ENCODE assay signal across 18 cellular contexts in genomic region chr7:12954374-12954773, GRCh38.
DNase-seq lines count a peak whose midpoint lies in the region; ATAC-seq, FAIRE-seq and TF ChIP-seq lines count a peak whose summit lies in the region.
"Had no signal": no experiment of that assay in that cellular context is flagged by ENCODE, and none has a peak within 500 bp of the region (broad histone marks: within the 10 kb centered on the region; RNA-seq: fewer than 3 reads in every experiment).

No MANE protein-coding gene starts in this region.

- H2BK5ac ChIP-seq in trophoblast cell (ENCODE audit: low read depth, low read length, poor library complexity): no peak overlapping the region
- no peak overlapping the region for H2BK5ac ChIP-seq in H9 (ENCODE audit: insufficient read length, low read length)

- intact Hi-C loops in HepG2 (cut with micrococcal nuclease; ENCODE audit: unreplicated experiment): no loop called here
- intact Hi-C loops in right lobe of liver (cut with DNase I): no loop called here
- intact Hi-C loops in K562 (cut with micrococcal nuclease): loop anchor here (5.0 kb wide), 2 partner anchors 117 to 317 kb away; no protein-coding TSS in a partner anchor
- intact Hi-C loops in esophagus muscularis mucosa (cut with DNase I): no loop called here

- H3K36me3 ChIP-seq in HepG2 (replicated peaks in 1 of 2; ENCODE audit: control insufficient read depth in 1 of 2, insufficient read depth in 2 of 2, low read length in 2 of 2) (no peaks in the 10 kb centered on the region), right lobe of liver (no peaks in the 10 kb centered on the region), K562 (ENCODE audit: control insufficient read depth, insufficient read depth, low read length) (no peaks in the 10 kb centered on the region), trophoblast cell (ENCODE audit: control insufficient read depth in 1 of 2, insufficient read depth in 2 of 2, low read length in 2 of 2) (no peaks in the 10 kb centered on the region), esophagus muscularis mucosa (no peaks in the 10 kb centered on the region)

- H3K14ac ChIP-seq in trophoblast cell (ENCODE audit: low read length) (no peak overlapping the region), H9 (ENCODE audit: insufficient read depth, low read length) (no peak overlapping the region)

- BruUV-seq in HepG2 (replicated peaks; lab: Mats Ljungman, UMichigan) (no TSS peak), K562 (replicated peaks; lab: Mats Ljungman, UMichigan) (no TSS peak)

- no peak overlapping the region for H3K18ac ChIP-seq in trophoblast cell (ENCODE audit: low read length)
- no peak overlapping the region for H3K18ac ChIP-seq in H9 (ENCODE audit: insufficient read length, low read depth, low read length)

- H3K36me3 Mint-ChIP-seq in H9 (ENCODE audit: insufficient read depth in 1 of 3, low read depth in 3 of 3): no peaks in the 10 kb centered on the region
- H3K36me3 Mint-ChIP-seq: CD4-positive, alpha-beta memory T cell had no signal

- in situ Hi-C loops in HepG2 (cut with HindIII; ENCODE audit: extremely low pct_ligation_motif_present, low pct_unique_long_range_greater_than_20kb) (no loop called here), K562 (cut with MboI) (no loop called here)

- no peak for TF ChIP-seq RAD21 in HepG2 (CRISPR knock-in tag; IDR thresholded peaks at IDR 0.05)
- no peak for TF ChIP-seq RAD21 in K562 (CRISPR knock-in tag; conservative IDR thresholded peaks at IDR 0.05 in 1 of 2, IDR thresholded peaks at IDR 0.05 in 1 of 2)

- H3K4me1 ChIP-seq in HepG2 (ENCODE audit: insufficient read depth, low read length): peaks cover 5% of the 10 kb centered on the region
- H3K4me1 ChIP-seq in right lobe of liver: no peaks in the 10 kb centered on the region
- H3K4me1 ChIP-seq in K562 (replicated peaks in 1 of 2; ENCODE audit: control insufficient read depth in 2 of 2, insufficient read depth in 2 of 2, low read length in 2 of 2): peaks cover 0 to 13% of the 10 kb centered on the region in 2 experiments; a peak in 2 of 5 replicates
- H3K4me1 ChIP-seq in trophoblast cell (ENCODE audit: control insufficient read depth in 1 of 2, insufficient read depth in 2 of 2, low read length in 2 of 2): peaks cover 0 to 2% of the 10 kb centered on the region in 2 experiments
- no peaks in the 10 kb centered on the region for H3K4me1 ChIP-seq in esophagus muscularis mucosa
- no peaks in the 10 kb centered on the region for H3K4me1 ChIP-seq in H9 (ENCODE audit: insufficient read depth, low read length)

- H2BK120ac ChIP-seq in trophoblast cell (ENCODE audit: insufficient read depth, low read length, poor library complexity): peak overlapping the region; percentile 72
- no peak overlapping the region for H2BK120ac ChIP-seq in H9 (ENCODE audit: low read depth, low read length, poor library complexity, severe bottlenecking)

- H3K27ac ChIP-seq in HepG2 (ENCODE audit: extremely low read length, insufficient read depth, low read length): no peak overlapping the region
- no peak overlapping the region for H3K27ac ChIP-seq in right lobe of liver
- no peak overlapping the region for H3K27ac ChIP-seq in K562 (ENCODE audit: extremely low read depth, low read depth, low read length)
- H3K27ac ChIP-seq in trophoblast cell (ENCODE audit: low read depth, low read length): peak overlapping the region; percentile 64
- no peak overlapping the region for H3K27ac ChIP-seq in esophagus muscularis mucosa (replicated peaks in 1 of 4)
- H3K27ac ChIP-seq in H9 (ENCODE audit: insufficient read length, low read depth, low read length): no peak overlapping the region

- H3K23ac ChIP-seq in trophoblast cell (ENCODE audit: low read length) (no peak overlapping the region), H9 (ENCODE audit: insufficient read length, low read depth, low read length) (no peak overlapping the region)

- no peak overlapping the region for H4K8ac ChIP-seq in trophoblast cell (ENCODE audit: low read depth, low read length)
- no peak overlapping the region for H4K8ac ChIP-seq in H9 (replicated peaks; ENCODE audit: insufficient read length, low read depth, low read length)

- ATAC-seq in HepG2: no peak
- ATAC-seq in right lobe of liver: no peak
- ATAC-seq in K562: no peak
- ATAC-seq: HCT116 had no signal

- CTCF ChIA-PET in HepG2 (lab: Yijun Ruan, JAX; ENCODE audit: low intra/inter-chr PET ratio, low total read pairs): no interaction called here
- CTCF ChIA-PET in K562 (lab: Yijun Ruan, JAX; ENCODE audit: low intra/inter-chr PET ratio): no interaction called here

- H2BK12ac ChIP-seq in trophoblast cell (ENCODE audit: low read length) (no peak overlapping the region), H9 (ENCODE audit: insufficient read length, low read depth, low read length) (no peak overlapping the region)

- TF ChIP-seq EP300 in HepG2 (IDR thresholded peaks at IDR 0.05; ENCODE audit: low read depth in 2 of 2, low read length in 2 of 2): no peak
- TF ChIP-seq EP300 in HepG2 (CRISPR knock-in tag; IDR thresholded peaks at IDR 0.05; ENCODE audit: borderline replicate concordance): no peak
- no peak for TF ChIP-seq EP300 in K562 (IDR thresholded peaks at IDR 0.05; ENCODE audit: low read length)
- no peak for TF ChIP-seq EP300 in esophagus muscularis mucosa (IDR thresholded peaks at IDR 0.05)

- H3K79me2 ChIP-seq in HepG2 (ENCODE audit: insufficient read depth, low read length): no peaks in the 10 kb centered on the region
- no peaks in the 10 kb centered on the region for H3K79me2 ChIP-seq in K562 (ENCODE audit: control insufficient read depth, insufficient read depth, low read length)
- H3K79me2 ChIP-seq in trophoblast cell (ENCODE audit: control insufficient read depth, insufficient read depth, low read length, poor library complexity): no peaks in the 10 kb centered on the region
- H3K79me2 ChIP-seq in H9 (ENCODE audit: insufficient read depth, low read length): no peaks in the 10 kb centered on the region

- H3K9ac ChIP-seq in HepG2 (ENCODE audit: insufficient read depth, low read depth, low read length) (no peak overlapping the region), K562 (ENCODE audit: insufficient read depth in 1 of 2, low read depth in 2 of 2, low read length in 2 of 2) (no peak overlapping the region), trophoblast cell (ENCODE audit: low read length) (no peak overlapping the region), H9 (ENCODE audit: extremely low read depth, insufficient read length, low read length) (no peak overlapping the region)

- no peak overlapping the region for H3K4ac ChIP-seq in trophoblast cell (ENCODE audit: low read depth, low read length)
- H3K4ac ChIP-seq in H9 (ENCODE audit: low read depth, low read length): no peak overlapping the region

- peaks cover 3 to 4% of the 10 kb centered on the region in 2 experiments; a peak in 3 of 4 replicates for H3K4me1 Mint-ChIP-seq in H9
- H3K4me1 Mint-ChIP-seq: CD4-positive, alpha-beta memory T cell had no signal

- no peak overlapping the region for H3K56ac ChIP-seq in H9 (ENCODE audit: insufficient read length, low read depth, low read length)

- H3K79me1 ChIP-seq in trophoblast cell (ENCODE audit: low read length): peaks cover 5% of the 10 kb centered on the region
- H3K79me1 ChIP-seq in H9 (ENCODE audit: insufficient read depth, low read depth, low read length, poor library complexity, severe bottlenecking): no peaks in the 10 kb centered on the region

- no peaks in the 10 kb centered on the region for H3K9me3 Mint-ChIP-seq in H9
- H3K9me3 Mint-ChIP-seq: CD4-positive, alpha-beta memory T cell had no signal

- POLR2A ChIA-PET in HepG2 (lab: Yijun Ruan, JAX): no interaction called here
- POLR2A ChIA-PET in K562 (lab: Yijun Ruan, JAX): interaction anchor here (1.1 kb wide), 1 partner anchor 13 kb away, joined by 3 read pairs; no protein-coding TSS in a partner anchor

- H3K9me1 ChIP-seq in K562 (ENCODE audit: control insufficient read depth, insufficient read depth, low read length): no peaks in the 10 kb centered on the region

- no peak for DNase-seq in HepG2 (ENCODE audit: low spot score)
- no peak for DNase-seq in right lobe of liver
- no peak for DNase-seq in K562 (ENCODE audit: extremely low read depth in 1 of 4, low spot score in 3 of 4)
- no peak for DNase-seq in trophoblast cell
- DNase-seq in NCI-H526 (lab: John Stamatoyannopoulos, UW): no peak
- no peak for DNase-seq in esophagus muscularis mucosa (ENCODE audit: extremely low spot score)
- DNase-seq in H9: no peak
- DNase-seq: 8988T; C1 segment of cervical spinal cord; Calu3; CD4-positive, alpha-beta memory T cell; COR-L47; DND-41; H7 had no signal

- no peak overlapping the region for H2BK15ac ChIP-seq in H9 (ENCODE audit: low read depth, low read length)

- H4K20me1 ChIP-seq in HepG2 (ENCODE audit: insufficient read depth, low read length): no peaks in the 10 kb centered on the region
- H4K20me1 ChIP-seq in K562 (replicated peaks; ENCODE audit: control insufficient read depth, insufficient read depth, low read length): no peaks in the 10 kb centered on the region
- no peaks in the 10 kb centered on the region for H4K20me1 ChIP-seq in H9 (ENCODE audit: control insufficient read depth, insufficient read depth, insufficient read length)

- no peak for TF ChIP-seq CTCF in HepG2 (CRISPR knock-in tag; IDR thresholded peaks at IDR 0.05)
- TF ChIP-seq CTCF in right lobe of liver (IDR thresholded peaks at IDR 0.05): no peak
- no peak for TF ChIP-seq CTCF in K562 (IDR thresholded peaks at IDR 0.05 in 2 of 3, conservative IDR thresholded peaks at IDR 0.05 in 1 of 3; ENCODE audit: insufficient read depth in 2 of 3, low read depth in 1 of 3, low read length in 3 of 3)
- no peak for TF ChIP-seq CTCF in esophagus muscularis mucosa (IDR thresholded peaks at IDR 0.05)
- TF ChIP-seq CTCF in H9 (conservative IDR thresholded peaks at IDR 0.05): no peak

- H4K12ac ChIP-seq in trophoblast cell (ENCODE audit: low read depth, low read length): no peak overlapping the region

- TF ChIP-seq POLR2A in HepG2 (IDR thresholded peaks at IDR 0.05; ENCODE audit: insufficient read depth in 1 of 2, low read depth in 2 of 2, low read length in 2 of 2) (no peak), right lobe of liver (IDR thresholded peaks at IDR 0.05) (no peak), K562 (conservative IDR thresholded peaks at IDR 0.05) (no peak), esophagus muscularis mucosa (IDR thresholded peaks at IDR 0.05; ENCODE audit: low read depth) (no peak)

- H3K27me3 ChIP-seq in HepG2 (ENCODE audit: control insufficient read depth in 1 of 2, insufficient read depth in 2 of 2, low read length in 2 of 2) (no peaks in the 10 kb centered on the region), right lobe of liver (no peaks in the 10 kb centered on the region), K562 (ENCODE audit: control insufficient read depth in 2 of 2, insufficient read depth in 2 of 2, low read length in 2 of 2) (no peaks in the 10 kb centered on the region), trophoblast cell (ENCODE audit: insufficient read depth, low read length) (no peaks in the 10 kb centered on the region), esophagus muscularis mucosa (no peaks in the 10 kb centered on the region), H9 (ENCODE audit: insufficient read depth, low read length) (no peaks in the 10 kb centered on the region)

- no peak overlapping the region for H3T11ph ChIP-seq in H9 (ENCODE audit: low read length)

- no peaks in the 10 kb centered on the region for H3K23me2 ChIP-seq in H9 (ENCODE audit: insufficient read length, low read depth, low read length, poor library complexity, severe bottlenecking)

- H3K4me2 ChIP-seq in HepG2 (ENCODE audit: low read depth, low read length) (no peak overlapping the region), K562 (ENCODE audit: insufficient read depth, low read length) (no peak overlapping the region), trophoblast cell (ENCODE audit: low read length) (no peak overlapping the region), H9 (ENCODE audit: insufficient read depth, insufficient read length, low read length) (no peak overlapping the region)

- no peak overlapping the region for H3K4me3 ChIP-seq in HepG2 (replicated peaks in 1 of 3; ENCODE audit: insufficient read depth in 1 of 3, low read depth in 2 of 3, low read length in 3 of 3)
- no peak overlapping the region for H3K4me3 ChIP-seq in right lobe of liver
- no peak overlapping the region for H3K4me3 ChIP-seq in K562
- H3K4me3 ChIP-seq in trophoblast cell (ENCODE audit: low read depth, low read length): no peak overlapping the region
- no peak overlapping the region for H3K4me3 ChIP-seq in esophagus muscularis mucosa

- no peaks in the 10 kb centered on the region; the same call in 1 of the 2 replicates for H3K27me3 Mint-ChIP-seq in H9 (ENCODE audit: low read depth)

- H3K9me3 ChIP-seq in HepG2 (ENCODE audit: low read length) (no peaks in the 10 kb centered on the region), right lobe of liver (no peaks in the 10 kb centered on the region), K562 (replicated peaks; ENCODE audit: control insufficient read depth, insufficient read depth, low read depth, low read length) (no peaks in the 10 kb centered on the region), trophoblast cell (ENCODE audit: insufficient read depth, low read depth, low read length) (no peaks in the 10 kb centered on the region), esophagus muscularis mucosa (no peaks in the 10 kb centered on the region), H9 (ENCODE audit: control insufficient read depth, low read depth, low read length) (no peaks in the 10 kb centered on the region)

- FAIRE-seq in HepG2 (lab: Jason Lieb, UNC) (no peak), K562 (lab: Jason Lieb, UNC) (no peak)
- FAIRE-seq: G401.6, GM12892, H1 had no signal

- no peak overlapping the region for H2AFZ ChIP-seq in HepG2 (ENCODE audit: low read length)
- H2AFZ ChIP-seq in K562 (ENCODE audit: low read depth, low read length): no peak overlapping the region
- H2AFZ ChIP-seq in trophoblast cell (ENCODE audit: insufficient read depth, low read length, poor library complexity): no peak overlapping the region
- H2AFZ ChIP-seq in H9 (ENCODE audit: low read length): no peak overlapping the region

- H3K27ac Mint-ChIP-seq in H9: no peak overlapping the region
- H3K27ac Mint-ChIP-seq: CD4-positive, alpha-beta memory T cell had no signal

- H4K5ac ChIP-seq in H9 (ENCODE audit: insufficient read length, low read depth, low read length): no peak overlapping the region

- no peak overlapping the region for H4K91ac ChIP-seq in trophoblast cell (ENCODE audit: low read depth, low read length)
- no peak overlapping the region for H4K91ac ChIP-seq in H9 (ENCODE audit: insufficient read length, low read depth, low read length)

- H3K4me3 Mint-ChIP-seq in H9: no peak overlapping the region
- H3K4me3 Mint-ChIP-seq: CD4-positive, alpha-beta memory T cell had no signal

- no peak overlapping the region for H2BK20ac ChIP-seq in H9 (ENCODE audit: low read depth, low read length, poor library complexity, severe bottlenecking)

- H2AK5ac ChIP-seq in trophoblast cell (ENCODE audit: low read length) (no peak overlapping the region), H9 (ENCODE audit: insufficient read length, low read length) (no peak overlapping the region)

Comparison
In these comparisons a context has a peak if more than half of its experiments do, and no peak if none do; other contexts are left out.
1. Of the 241 proteins assayed by ChIP-seq in both HepG2 and K562: peak only in HepG2: none; only in K562: none; in both: MAFF and MAFK; in neither: 239.